ENCODE assay signal across 30 cellular contexts in genomic region chr1:48977273-48977672, GRCh38.
"Had no signal": no experiment of that assay in that cellular context is flagged by ENCODE, and none has a peak within 500 bp of the region (broad histone marks: within the 10 kb centered on the region; RNA-seq: fewer than 3 reads in every experiment).

No MANE protein-coding gene starts in this region.

- H3K9me3 ChIP-seq: adrenal gland, ascending aorta, body of pancreas, breast epithelium had no signal

- H3K27me3 ChIP-seq: adrenal gland, ascending aorta, body of pancreas, brain microvascular endothelial cell, breast epithelium, cardiac muscle cell had no signal

- H3K36me3 ChIP-seq: adrenal gland, ascending aorta, brain microvascular endothelial cell, breast epithelium, cardiac muscle cell had no signal

- H3K27ac ChIP-seq: adrenal gland, ascending aorta, body of pancreas, brain microvascular endothelial cell, breast epithelium, cardiac muscle cell had no signal

- DNase-seq: activated effector memory CD4-positive, alpha-beta T cell treated with anti-CD3 and anti-CD28 coated beads, Interleukin-2, amount 50 U/mL, for 16 hours; activated effector memory CD4-positive, alpha-beta T cell treated with Interleukin-2 at 50 U/mL for 16 hours; activated gamma-delta T cell; activated gamma-delta T cell treated with Interleukin-2 at 50 U/mL for 16 hours; activated naive CD4-positive, alpha-beta T cell; activated naive CD4-positive, alpha-beta T cell treated with anti-CD3 and anti-CD28 coated beads for 36 hours; activated naive CD4-positive, alpha-beta T cell treated with anti-CD3 and anti-CD28 coated beads, Interleukin-2, amount 10 ng/mL, durations not matched to agents 7 days and 5 days; activated naive CD4-positive, alpha-beta T cell treated with anti-CD3 and anti-CD28 coated beads, Interleukin-2, amount 50 U/mL, for 16 hours; activated naive CD4-positive, alpha-beta T cell treated with Interleukin-2 at 50 U/mL for 16 hours; activated naive CD8-positive, alpha-beta T cell treated with anti-CD3 and anti-CD28 coated beads for 36 hours; activated naive CD8-positive, alpha-beta T cell treated with anti-CD3 and anti-CD28 coated beads, Interleukin-2, amount 10 ng/mL, durations not matched to agents 7 days and 5 days; activated naive CD8-positive, alpha-beta T cell treated with anti-CD3 and anti-CD28 coated beads, Interleukin-2, amount 50 U/mL, for 24 hours; activated T-cell treated with anti-CD3 and anti-CD28 coated beads, Interleukin-2, amount 50 U/mL, for 4 hours; activated T-cell treated with anti-CD3 and anti-CD28 coated beads, Interleukin-2, amount 50 U/mL, for 48 hours; activated T-cell treated with anti-CD3 and anti-CD28 coated beads, Interleukin-2, amount 50 U/mL, for 72 hours; adrenal gland; amniotic stem cell; amygdala; anterior cingulate cortex; aorta; body of pancreas; brain microvascular endothelial cell; caudate nucleus; central memory CD4-positive, alpha-beta T cell; cerebellar nuclear complex had no signal

- ATAC-seq: activated naive CD4-positive, alpha-beta T cell treated with anti-CD3 and anti-CD28 coated beads, Interleukin-2, amount 50 U/mL, for 72 hours; activated naive CD8-positive, alpha-beta T cell treated with anti-CD3 and anti-CD28 coated beads, Interleukin-2, amount 50 U/mL, for 24 hours; activated T-cell treated with anti-CD3 and anti-CD28 coated beads, Interleukin-2, amount 50 U/mL, for 4 hours; activated T-cell treated with anti-CD3 and anti-CD28 coated beads, Interleukin-2, amount 50 U/mL, for 72 hours; activated T-helper 17 cell treated with anti-CD3 and anti-CD28 coated beads, Interleukin-2, amount 50 U/mL, for 72 hours; body of pancreas had no signal

- H3K4me3 ChIP-seq: adrenal gland, ascending aorta, body of pancreas, breast epithelium, cardiac muscle cell had no signal

- H3K4me1 ChIP-seq: adrenal gland, ascending aorta, body of pancreas, breast epithelium had no signal
